Comparison of ENCODE assay signal across 8 cellular contexts in genomic region chr14:103562385-103563088, GRCh38. TPM values are rescaled to one million over a fixed set of nuclear protein-coding genes. Genes with fewer than 3 reads are reported as not detected.
A peak's percentile ranks its signal among the peaks of the same experiment; 100 is the strongest.
DNase-seq lines count a peak whose midpoint lies in the region; ATAC-seq, FAIRE-seq and TF ChIP-seq lines count a peak whose summit lies in the region.

BAG5 (minus strand) TSS chr14:103562657; CDS start chr14:103561164, 1,493 bp downstream.
COA8 (plus strand) TSS chr14:103562960; CDS start chr14:103563002, 42 bp downstream.

- peaks cover 36% of the 10 kb centered on the region for H4K20me1 ChIP-seq in OCI-LY7 (ENCODE audit: insufficient read depth, low read length)

- peaks cover 4% of the 10 kb centered on the region; the same call in 1 of the 2 replicates for H3K4me1 ChIP-seq in Caco-2
- peaks cover 43% of the 10 kb centered on the region for H3K4me1 ChIP-seq in OCI-LY7 (ENCODE audit: insufficient read depth, low read length, poor library complexity, severe bottlenecking)
- peaks cover 22% of the 10 kb centered on the region for H3K4me1 ChIP-seq in mucosa of descending colon (ENCODE audit: low read depth)

- peak within 1 kb of the TSS; percentile 93 for H3K27ac Mint-ChIP-seq in Caco-2 (ENCODE audit: unreplicated experiment)

- ATAC-seq in GM21360 (IDR thresholded peaks at IDR 0.05; ENCODE audit: unreplicated experiment) (peak; percentile 65), mucosa of descending colon (peak; percentile 89)

- no TSS peak for BruUV-seq in Caco-2 (replicated peaks; lab: Mats Ljungman, UMichigan)
- no TSS peak for BruUV-seq in OCI-LY7 (replicated peaks; lab: Mats Ljungman, UMichigan)

- no peaks in the 10 kb centered on the region for H3K27me3 Mint-ChIP-seq in Caco-2 (ENCODE audit: insufficient read depth, unreplicated experiment)

- H2AFZ ChIP-seq in OCI-LY7 (ENCODE audit: low read length): peak within 1 kb of the TSS; percentile 92

- H3K9me3 ChIP-seq in Caco-2 (no peaks in the 10 kb centered on the region), OCI-LY7 (ENCODE audit: low read length) (no peaks in the 10 kb centered on the region), mucosa of descending colon (no peaks in the 10 kb centered on the region)

- H3K4me3 Mint-ChIP-seq in Caco-2 (ENCODE audit: unreplicated experiment): peak within 1 kb of the TSS; percentile 99

- peak; percentile 89 to 91 for DNase-seq in Caco-2
- peak; percentile 92 for DNase-seq in HTR-8/SVneo (ENCODE audit: insufficient read length, low spot score)
- peak; percentile 90 for DNase-seq in OCI-LY7 (ENCODE audit: low spot score)
- peak; percentile 84 for DNase-seq in activated T-cell treated with anti-CD3 and anti-CD28 coated beads for 24 hours (ENCODE audit: low read depth)
- peak; percentile 86 for DNase-seq in epithelial cell of esophagus (ENCODE audit: low read depth)
- peak; percentile 89 to 93 (median 92) for DNase-seq in mucosa of descending colon
- DNase-seq in stimulated activated CD8-positive, alpha-beta memory T cell treated with anti-CD3 and anti-CD28 coated beads, Interleukin-4, amount 100 ng/mL, for 1 hour (ENCODE audit: low read depth in 2 of 2, low spot score in 1 of 2): peak; percentile 62 to 75

- peak within 1 kb of the TSS; percentile 88 for H3K4me2 ChIP-seq in OCI-LY7 (ENCODE audit: low read length)

- H3K36me3 ChIP-seq in Caco-2 (ENCODE audit: control insufficient read depth, insufficient read depth, low read length): 0 out of 2 replicates have a peak, but pooled peaks cover 2% of the 10 kb centered on the region
- peaks cover 39% of the 10 kb centered on the region for H3K36me3 ChIP-seq in OCI-LY7 (ENCODE audit: insufficient read depth, low read length)
- H3K36me3 ChIP-seq in mucosa of descending colon (ENCODE audit: low read depth): no peaks in the 10 kb centered on the region

- H3K79me2 ChIP-seq in OCI-LY7 (ENCODE audit: insufficient read depth, low read depth, low read length): peaks cover 93% of the 10 kb centered on the region

- peak; percentile 92 for FAIRE-seq in HTR-8/SVneo (lab: Jason Lieb, UNC)

- peak within 1 kb of the TSS; percentile 71 for H3K27ac ChIP-seq in OCI-LY7 (ENCODE audit: low read depth, low read length, poor library complexity, severe bottlenecking)

- intact Hi-C loops in Caco-2 (cut with micrococcal nuclease; ENCODE audit: unreplicated experiment) (loop anchor here (10.0 kb wide), 1 partner anchor 62 kb away; the partner anchor contains the start of gene KLC1), OCI-LY7 (cut with micrococcal nuclease; ENCODE audit: unreplicated experiment) (loop anchor here (5.0 to 10.0 kb wide), 5 partner anchors 45 to 352 kb away; partner anchors contain the start of genes KLC1 and PPP1R13B), mucosa of descending colon (cut with DNase I, micrococcal nuclease) (no loop called here)

- POLR2A ChIA-PET in Caco-2 (lab: Charles Lee) (interaction anchor here (0.6 kb wide), 1 partner anchor 101 kb away, joined by 3 read pairs; no protein-coding TSS in a partner anchor), OCI-LY7 (lab: Charles Lee) (interaction anchor here (0.6 to 1.0 kb wide), 2 partner anchors 33 to 144 kb away, joined by 4 to 16 read pairs; no protein-coding TSS in a partner anchor)

- H3K9me2 ChIP-seq in OCI-LY7 (ENCODE audit: insufficient read depth, low read length): no peaks in the 10 kb centered on the region

- TF ChIP-seq CTCF in Caco-2 (IDR thresholded peaks at IDR 0.05; ENCODE audit: insufficient read depth in 1 of 2, low read depth in 1 of 2, low read length in 1 of 2, severe bottlenecking in 1 of 2, unreplicated experiment in 1 of 2) (no peak), OCI-LY7 (conservative IDR thresholded peaks at IDR 0.05; ENCODE audit: low read length) (no peak), epithelial cell of esophagus (IDR thresholded peaks at IDR 0.05; ENCODE audit: insufficient read depth, low read depth, low read length, missing control alignments) (no peak), mucosa of descending colon (IDR thresholded peaks at IDR 0.05) (no peak)

- peak within 1 kb of the TSS; percentile 96 for H3K4me3 ChIP-seq in Caco-2 (ENCODE audit: low read depth, low read length)
- H3K4me3 ChIP-seq in OCI-LY7 (ENCODE audit: low read depth, low read length, poor library complexity, severe bottlenecking): peak within 1 kb of the TSS; percentile 86
- peak within 1 kb of the TSS; percentile 92 for H3K4me3 ChIP-seq in epithelial cell of esophagus (ENCODE audit: low read length)
- peak within 1 kb of the TSS; percentile 97 for H3K4me3 ChIP-seq in mucosa of descending colon

- H3K9me3 Mint-ChIP-seq in Caco-2 (ENCODE audit: unreplicated experiment): no peaks in the 10 kb centered on the region

- no peaks in the 10 kb centered on the region for H3K4me1 Mint-ChIP-seq in Caco-2 (ENCODE audit: low read depth, unreplicated experiment)

- peaks cover 48% of the 10 kb centered on the region for H3K36me3 Mint-ChIP-seq in Caco-2 (ENCODE audit: insufficient read depth, unreplicated experiment)

- no peaks in the 10 kb centered on the region for H3K27me3 ChIP-seq in Caco-2 (replicated peaks; ENCODE audit: control insufficient read depth, insufficient read depth, low read length)

- CTCF ChIA-PET in Caco-2 (lab: Charles Lee) (interaction anchor here (1.5 kb wide), 1 partner anchor 44 kb away, joined by 4 read pairs; no protein-coding TSS in a partner anchor), OCI-LY7 (lab: Charles Lee; ENCODE audit: unreplicated experiment) (interaction anchor here (1.4 kb wide), 1 partner anchor 127 kb away, joined by 4 read pairs; no protein-coding TSS in a partner anchor)

RNA-seq across cellular contexts. Expression of gene BAG5, which starts in this region (rescaled TPM):
- total RNA-seq in Caco-2 (2022): 28.9 and 31.6 TPM in 2 replicates
- 26.1 and 29.2 TPM in 2 replicates for total RNA-seq in OCI-LY7 (2014; rRNA removed; shearing (Covaris generic))
- 36.3 and 38.7 TPM in 2 replicates for total RNA-seq in OCI-LY7 (2022)
- 10 to 100 TPM; 26.1 to 29.9 (median 28.0) TPM for total RNA-seq in mucosa of descending colon

RNA-seq across cellular contexts. Expression of gene COA8, which starts in this region (rescaled TPM):
- total RNA-seq in Caco-2 (2022) (40.6 and 50.7 TPM in 2 replicates), OCI-LY7 (2022) (33.0 and 38.9 TPM in 2 replicates), mucosa of descending colon (10 to 100 TPM; 29.3 to 47.3 (median 36.5) TPM)
- total RNA-seq in OCI-LY7 (2014; rRNA removed; shearing (Covaris generic)): 18.2 and 18.7 TPM in 2 replicates

Comparison
In these comparisons a context has a peak if more than half of its experiments do, and no peak if none do; other contexts are left out.
1. Peak in every context shown above with its lines: DNase-seq, ATAC-seq, H3K4me3 ChIP-seq and H3K27ac ChIP-seq.
2. intact Hi-C loops: an anchor here in Caco-2 (10.0 kb wide) and OCI-LY7 (5.0 to 10.0 kb wide); none called in mucosa of descending colon.